Comparison of ENCODE assay signal across 14 cellular contexts in genomic region chr1:8239306-8240023, GRCh38.
DNase-seq lines count a peak whose midpoint lies in the region; ATAC-seq and TF ChIP-seq lines count a peak whose summit lies in the region.
"Had no signal": no experiment of that assay in that cellular context is flagged by ENCODE, and none has a peak within 500 bp of the region (broad histone marks: within the 10 kb centered on the region; RNA-seq: fewer than 3 reads in every experiment).

No MANE protein-coding gene starts in this region.

- no peaks in the 10 kb centered on the region for H3K36me3 Mint-ChIP-seq in neural progenitor cell
- H3K36me3 Mint-ChIP-seq: activated naive CD4-positive, alpha-beta T cell treated with anti-CD3 and anti-CD28 coated beads, Interleukin-2, amount 50 U/mL, for 24 hours; memory B cell had no signal

- peak in 1 of 6 experiments; percentile 2 for TF ChIP-seq CTCF in Peyer's patch (IDR thresholded peaks at IDR 0.05)
- no peak for TF ChIP-seq CTCF in fibroblast of mammary gland (conservative IDR thresholded peaks at IDR 0.05; ENCODE audit: control insufficient read depth, insufficient read depth, low read depth, low read length)
- no peak for TF ChIP-seq CTCF in neural progenitor cell (IDR thresholded peaks at IDR 0.05)

- H3K9me3 Mint-ChIP-seq in neural progenitor cell, result peaks cover 3% of the 10 kb centered on the region
- H3K9me3 Mint-ChIP-seq: activated CD4-positive, alpha-beta T cell treated with anti-CD3 and anti-CD28 coated beads, Interleukin-2, amount 10 ng/mL, durations not matched to agents 24 days and 14 days; activated naive CD4-positive, alpha-beta T cell treated with anti-CD3 and anti-CD28 coated beads, Interleukin-2, amount 50 U/mL, for 24 hours; memory B cell had no signal

- H3K9me3 ChIP-seq in ES-I3 (ENCODE audit: control insufficient read depth, insufficient read depth, low read length) (no peaks in the 10 kb centered on the region), Peyer's patch (no peaks in the 10 kb centered on the region), neural progenitor cell (ENCODE audit: low read depth) (no peaks in the 10 kb centered on the region)

- no peak overlapping the region for H2AFZ ChIP-seq in neural progenitor cell (replicated peaks)

- no peaks in the 10 kb centered on the region for H3K79me2 ChIP-seq in neural progenitor cell (ENCODE audit: low read depth)

- peaks cover 12% of the 10 kb centered on the region for H3F3A ChIP-seq in neural progenitor cell (ENCODE audit: low read depth)

- no peaks in the 10 kb centered on the region for H3K27me3 Mint-ChIP-seq in neural progenitor cell (ENCODE audit: insufficient read depth, low read depth)

- H3K9ac ChIP-seq in ES-I3 (ENCODE audit: low read depth, low read length), result peak overlapping the region; percentile 20; the same call in 1 of the 2 replicates
- H3K9ac ChIP-seq in neural progenitor cell, result no peak overlapping the region

- H3K27ac ChIP-seq in Peyer's patch (peak overlapping the region in 3 of 4 donors; percentile 62 to 89 (median 84)), neural progenitor cell (peak overlapping the region; percentile 39)
- H3K27ac ChIP-seq: C4-2B had no signal

- H3K4me3 Mint-ChIP-seq in neural progenitor cell, result no peak overlapping the region
- H3K4me3 Mint-ChIP-seq: activated CD4-positive, alpha-beta T cell treated with anti-CD3 and anti-CD28 coated beads, Interleukin-2, amount 10 ng/mL, durations not matched to agents 24 days and 14 days; activated naive CD4-positive, alpha-beta T cell treated with anti-CD3 and anti-CD28 coated beads, Interleukin-2, amount 50 U/mL, for 24 hours; memory B cell had no signal

- H4K20me1 ChIP-seq in neural progenitor cell (ENCODE audit: low read depth), result no peaks in the 10 kb centered on the region

- H3K4me1 ChIP-seq in ES-I3 (ENCODE audit: insufficient read depth, low read length) (peaks cover 19% of the 10 kb centered on the region), Peyer's patch (peaks cover 0 to 34% (median 5%) of the 10 kb centered on the region in 4 donors), neural progenitor cell (peaks cover 19% of the 10 kb centered on the region)

- ATAC-seq in HG03520 (IDR thresholded peaks at IDR 0.05; ENCODE audit: unreplicated experiment) (no peak), GM19467 (IDR thresholded peaks at IDR 0.05; ENCODE audit: unreplicated experiment) (no peak)
- ATAC-seq: GM12878 had no signal

- peak overlapping the region; percentile 88 for H3K27ac Mint-ChIP-seq in neural progenitor cell
- H3K27ac Mint-ChIP-seq: activated CD4-positive, alpha-beta T cell treated with anti-CD3 and anti-CD28 coated beads, Interleukin-2, amount 10 ng/mL, durations not matched to agents 24 days and 14 days; activated naive CD4-positive, alpha-beta T cell treated with anti-CD3 and anti-CD28 coated beads, Interleukin-2, amount 50 U/mL, for 24 hours; memory B cell had no signal

- TF ChIP-seq POLR2A in Peyer's patch (IDR thresholded peaks at IDR 0.05), result no peak

- no peaks in the 10 kb centered on the region for H3K27me3 ChIP-seq in Peyer's patch
- H3K27me3 ChIP-seq in neural progenitor cell, result no peaks in the 10 kb centered on the region

- no peak overlapping the region for H3K4me2 ChIP-seq in neural progenitor cell

- peak in 2 of 3 donors; percentile 75 to 77 for DNase-seq in Peyer's patch
- DNase-seq in fibroblast of mammary gland (ENCODE audit: low read depth), result peak; percentile 30
- peak; percentile 82 for DNase-seq in neural progenitor cell (ENCODE audit: low spot score)
- DNase-seq in NCI-H1694 (lab: John Stamatoyannopoulos, UW), result no peak
- DNase-seq in stimulated activated CD4-positive, alpha-beta T cell treated with anti-CD3 and anti-CD28 coated beads, Interleukin-15, amount 100 ng/mL, for 24 hours, result no peak
- DNase-seq: activated CD4-positive, alpha-beta T cell treated with anti-CD3 and anti-CD28 coated beads, Interleukin-2, amount 10 ng/mL, durations not matched to agents 24 days and 14 days; OCI-M1 had no signal

- peaks cover 31% of the 10 kb centered on the region for H3K4me1 Mint-ChIP-seq in neural progenitor cell
- H3K4me1 Mint-ChIP-seq: memory B cell had no signal

- H3K36me3 ChIP-seq in ES-I3 (ENCODE audit: insufficient read depth, low read length) (no peaks in the 10 kb centered on the region), Peyer's patch (no peaks in the 10 kb centered on the region), neural progenitor cell (no peaks in the 10 kb centered on the region)

- H3K4me3 ChIP-seq in Peyer's patch, result no peak overlapping the region
- H3K4me3 ChIP-seq in fibroblast of mammary gland (ENCODE audit: control insufficient read depth, low read depth, low read length), result no peak overlapping the region
- no peak overlapping the region for H3K4me3 ChIP-seq in neural progenitor cell
- H3K4me3 ChIP-seq: GM12878 had no signal

Comparison
In these comparisons a context has a peak if more than half of its experiments do, and no peak if none do; other contexts are left out.
1. DNase-seq: peak in Peyer's patch (2 of 3), fibroblast of mammary gland (single experiment) and neural progenitor cell (single experiment); none in NCI-H1694 (single experiment) and stimulated activated CD4-positive, alpha-beta T cell treated with anti-CD3 and anti-CD28 coated beads, Interleukin-15, amount 100 ng/mL, for 24 hours (single experiment).